Comparison of ENCODE assay signal across 9 cellular contexts in genomic region chr12:52045794-52046199, GRCh38. TPM values are rescaled to one million over a fixed set of nuclear protein-coding genes. Genes with fewer than 3 reads are reported as not detected.
DNase-seq lines count a peak whose midpoint lies in the region; ATAC-seq and TF ChIP-seq lines count a peak whose summit lies in the region.
"Had no signal": no experiment of that assay in that cellular context is flagged by ENCODE, and none has a peak within 500 bp of the region (broad histone marks: within the 10 kb centered on the region; RNA-seq: fewer than 3 reads in every experiment).

No MANE protein-coding gene starts in this region.

- peak overlapping the region in 10 of 12 donors; percentile 31 to 67 (median 53) for H3K4me3 ChIP-seq in heart left ventricle

- WGBS in heart left ventricle, 4 donors: 16 to 30% (median 27%) methylated on average over 3 to 4 of the region's 4 CpGs

- peaks cover 0 to 6% (median 0%) of the 10 kb centered on the region in 9 donors for H3K36me3 ChIP-seq in heart left ventricle

- TF ChIP-seq CTCF in RWPE1 (conservative IDR thresholded peaks at IDR 0.05; ENCODE audit: low read depth): no peak
- no peak for TF ChIP-seq CTCF in heart left ventricle (IDR thresholded peaks at IDR 0.05)

- H3K27me3 ChIP-seq in heart left ventricle: no peaks in the 10 kb centered on the region

- POLR2A ChIA-PET in RWPE1 (lab: Yijun Ruan, JAX; ENCODE audit: low non-redundant PET): no interaction called here

- CTCF ChIA-PET in RWPE1 (lab: Yijun Ruan, JAX): interaction anchor here (0.5 to 1.1 kb wide), 2 partner anchors 24 to 39 kb away, joined by 3 read pairs; partner anchors contain the start of genes ATG101 and TAMALIN

- H3K4me1 ChIP-seq in heart left ventricle: peaks cover 22 to 98% (median 82%) of the 10 kb centered on the region in 12 donors

- TF ChIP-seq POLR2A in heart left ventricle (IDR thresholded peaks at IDR 0.05): no peak

- H3K27ac ChIP-seq in RWPE1: 0 out of 2 replicates have a peak overlapping the region, but pooled peaks have one; percentile 10
- peak overlapping the region; percentile 93 to 99 (median 97) for H3K27ac ChIP-seq in heart left ventricle

- ATAC-seq in heart left ventricle (peak in 2 of 4 donors; percentile 2 to 5), sciatic nerve (peak; percentile 6), GM21390 (IDR thresholded peaks at IDR 0.05; ENCODE audit: unreplicated experiment) (no peak)

- H3K9me3 ChIP-seq in heart left ventricle: no peaks in the 10 kb centered on the region

- intact Hi-C loops in heart left ventricle (cut with DNase I): loop anchor here in 1 of 10 donors (2.0 kb wide), 1 partner anchor 19 kb away; no protein-coding TSS in a partner anchor
- intact Hi-C loops in sciatic nerve (cut with DNase I): no loop called here

- DNase-seq in GF-D8 (lab: John Stamatoyannopoulos, UW): peak; percentile 4
- DNase-seq in RWPE1 (ENCODE audit: low spot score): no peak
- DNase-seq in heart left ventricle: peak; percentile 69 to 82 (median 76)
- DNase-seq in sciatic nerve (ENCODE audit: low spot score): no peak
- DNase-seq in superior temporal gyrus (ENCODE audit: extremely low spot score): no peak
- no peak for DNase-seq in NCI-H1930 (lab: John Stamatoyannopoulos, UW)
- no peak for DNase-seq in activated CD4-positive, alpha-beta T cell treated with anti-CD3 and anti-CD28 coated beads, Interleukin-2, amount 50 U/mL, for 4 hours
- DNase-seq: activated naive CD4-positive, alpha-beta T cell treated with anti-CD3 and anti-CD28 coated beads for 36 hours had no signal

RNA-seq across cellular contexts. Expression of gene NR4A1, which starts 5.4 kb away (rescaled TPM):
- total RNA-seq in heart left ventricle: 100 to 1,000 TPM in 2 of 9 donors, 10 to 100 TPM in 7; 22.0 to 140 (median 42.0) TPM
- 10 to 100 TPM; 59.5 to 66.3 TPM for polyA plus RNA-seq in heart left ventricle
- total RNA-seq in sciatic nerve: 688 TPM

RNA-seq across cellular contexts. Expression of gene ATG101, which starts 24.0 kb away (rescaled TPM):
- 10 to 100 TPM; 18.9 to 46.7 (median 24.1) TPM for total RNA-seq in heart left ventricle
- 100 to 1,000 TPM in 1 of 2 donors, 10 to 100 TPM in 1; 22.1 to 108 TPM for polyA plus RNA-seq in heart left ventricle
- 28.2 TPM for total RNA-seq in sciatic nerve

RNA-seq across cellular contexts. Expression of gene SMIM41, which starts 33.7 kb away (rescaled TPM):
- total RNA-seq in heart left ventricle (under 1 TPM in 3 of 9 donors, not detected in 6; 0.29 to 0.52 (median 0.32) TPM), sciatic nerve (12.4 TPM)
- polyA plus RNA-seq in heart left ventricle: under 1 TPM; 0.08 to 0.65 TPM
- total RNA-seq: activated naive CD4-positive, alpha-beta T cell treated with anti-CD3 and anti-CD28 coated beads for 36 hours had no signal

RNA-seq across cellular contexts. Expression of gene TAMALIN, which starts 39.1 kb away (rescaled TPM):
- total RNA-seq in heart left ventricle (10 to 100 TPM; 12.9 to 38.0 (median 17.6) TPM), sciatic nerve (124 TPM)
- polyA plus RNA-seq in heart left ventricle: 10 to 100 TPM; 17.8 to 26.5 TPM

Comparison
In these comparisons a context has a peak if more than half of its experiments do, and no peak if none do; other contexts are left out.
1. DNase-seq: peak in GF-D8 (single experiment) and heart left ventricle (5 of 5); none in RWPE1 (single experiment), sciatic nerve (single experiment), superior temporal gyrus (single experiment), NCI-H1930 (0 of 2) and activated CD4-positive, alpha-beta T cell treated with anti-CD3 and anti-CD28 coated beads, Interleukin-2, amount 50 U/mL, for 4 hours (0 of 2).